ENCODE assay signal across 15 cellular contexts in genomic region chr11:10327254-10327653, GRCh38. TPM values are rescaled to one million over a fixed set of nuclear protein-coding genes. Genes with fewer than 3 reads are reported as not detected.
DNase-seq lines count a peak whose midpoint lies in the region; ATAC-seq and TF ChIP-seq lines count a peak whose summit lies in the region.
"Had no signal": no experiment of that assay in that cellular context is flagged by ENCODE, and none has a peak within 500 bp of the region (broad histone marks: within the 10 kb centered on the region; RNA-seq: fewer than 3 reads in every experiment).

No MANE protein-coding gene starts in this region.

- H3K4me1 ChIP-seq in PC-9 (replicated peaks; ENCODE audit: insufficient read depth) (peaks cover 55% of the 10 kb centered on the region), esophagus muscularis mucosa (peaks cover 47 to 71% (median 70%) of the 10 kb centered on the region in 4 donors), mesenchymal stem cell (ENCODE audit: control insufficient read depth, insufficient read depth, low read depth, low read length) (peaks cover 8% of the 10 kb centered on the region)

- no peak overlapping the region for H3K18ac ChIP-seq in mesenchymal stem cell (ENCODE audit: low read depth in 1 of 2, low read length in 2 of 2)

- no peak for ATAC-seq in HG02763 (IDR thresholded peaks at IDR 0.05; ENCODE audit: unreplicated experiment)
- no peak for ATAC-seq in stimulated activated memory B cell treated with anti-CD40 and anti-IgM and Interleukin-4, amounts not matched to agents 10 μg/mL and 1 μg/mL and 100 μg/mL, for 72 hours

- CTCF ChIA-PET in AG04450 (lab: Charles Lee) (interaction anchor here (1.2 kb wide), 1 partner anchor 39 kb away, joined by 7 read pairs; no protein-coding TSS in a partner anchor), PC-9 (lab: Charles Lee) (interaction anchor here (0.6 to 1.8 kb wide), 2 partner anchors 24 to 793 kb away, joined by 4 read pairs; no protein-coding TSS in a partner anchor)

- no peak for TF ChIP-seq EP300 in esophagus muscularis mucosa (IDR thresholded peaks at IDR 0.05)

- H3K9me2 ChIP-seq in PC-9 (ENCODE audit: insufficient read depth): no peaks in the 10 kb centered on the region

- no peak overlapping the region for H2BK120ac ChIP-seq in mesenchymal stem cell (ENCODE audit: low read depth, low read length)

- peak overlapping the region; percentile 88 for H3K9ac ChIP-seq in mesenchymal stem cell (ENCODE audit: low read length)

- TF ChIP-seq CTCF in AG04450 (IDR thresholded peaks at IDR 0.05; ENCODE audit: low read depth, low read length) (no peak), PC-9 (conservative IDR thresholded peaks at IDR 0.05) (no peak), esophagus muscularis mucosa (IDR thresholded peaks at IDR 0.05) (no peak)

- no TSS peak for BruUV-seq in PC-9 (replicated peaks; lab: Mats Ljungman, UMichigan)

- no peak overlapping the region for H3K27ac Mint-ChIP-seq in stimulated activated memory B cell treated with anti-CD40 and anti-IgM and Interleukin-4, amounts not matched to agents 10 μg/mL and 1 μg/mL and 100 μg/mL, for 72 hours

- no peak overlapping the region for H4K91ac ChIP-seq in mesenchymal stem cell (ENCODE audit: low read length)

- H3K27me3 ChIP-seq in AG04450 (ENCODE audit: control insufficient read depth, insufficient read depth, low read length) (no peaks in the 10 kb centered on the region), PC-9 (ENCODE audit: insufficient read depth, low read depth) (no peaks in the 10 kb centered on the region), esophagus muscularis mucosa (no peaks in the 10 kb centered on the region), mesenchymal stem cell (ENCODE audit: control insufficient read depth in 1 of 2, insufficient read depth in 1 of 2, low read length in 2 of 2) (no peaks in the 10 kb centered on the region)
- H3K27me3 ChIP-seq: SJSA1 had no signal

- peaks cover 37% of the 10 kb centered on the region for H3K27me3 Mint-ChIP-seq in stimulated activated memory B cell treated with anti-CD40 and anti-IgM and Interleukin-4, amounts not matched to agents 10 μg/mL and 1 μg/mL and 100 μg/mL, for 72 hours

- no peak overlapping the region for H2AK5ac ChIP-seq in mesenchymal stem cell (ENCODE audit: low read length, severe bottlenecking)

- no peak overlapping the region for H2BK5ac ChIP-seq in mesenchymal stem cell (ENCODE audit: low read depth, low read length, poor library complexity, severe bottlenecking)

- H3K4me2 ChIP-seq in PC-9 (peak overlapping the region; percentile 19; the same call in 1 of the 2 replicates), mesenchymal stem cell (ENCODE audit: low read length, poor library complexity, severe bottlenecking) (no peak overlapping the region)

- no peaks in the 10 kb centered on the region for H3K79me1 ChIP-seq in mesenchymal stem cell (replicated peaks; ENCODE audit: low read length, poor library complexity, severe bottlenecking)

- no peaks in the 10 kb centered on the region for H3K36me3 ChIP-seq in PC-9 (ENCODE audit: low read depth)
- H3K36me3 ChIP-seq in esophagus muscularis mucosa: no peaks in the 10 kb centered on the region
- H3K36me3 ChIP-seq in mesenchymal stem cell (ENCODE audit: control insufficient read depth in 1 of 2, insufficient read depth in 2 of 2, low read depth in 1 of 2, low read length in 2 of 2): no peaks in the 10 kb centered on the region
- H3K36me3 ChIP-seq: SJSA1 had no signal

- no peaks in the 10 kb centered on the region for H3K9me3 Mint-ChIP-seq in stimulated activated memory B cell treated with anti-CD40 and anti-IgM and Interleukin-4, amounts not matched to agents 10 μg/mL and 1 μg/mL and 100 μg/mL, for 72 hours

- peaks cover 13% of the 10 kb centered on the region for H3K4me1 Mint-ChIP-seq in stimulated activated memory B cell treated with anti-CD40 and anti-IgM and Interleukin-4, amounts not matched to agents 10 μg/mL and 1 μg/mL and 100 μg/mL, for 72 hours

- intact Hi-C loops in PC-9 (cut with micrococcal nuclease; ENCODE audit: unreplicated experiment) (no loop called here), esophagus muscularis mucosa (cut with DNase I) (no loop called here)

- H3K4me3 ChIP-seq in AG04450 (ENCODE audit: low read depth, low read length) (no peak overlapping the region), PC-9 (no peak overlapping the region), esophagus muscularis mucosa (no peak overlapping the region), mesenchymal stem cell (ENCODE audit: insufficient read depth in 1 of 2, low read depth in 1 of 2, low read length in 2 of 2) (no peak overlapping the region)
- H3K4me3 ChIP-seq: SJSA1 had no signal

- no peak overlapping the region for H3K4me3 Mint-ChIP-seq in stimulated activated memory B cell treated with anti-CD40 and anti-IgM and Interleukin-4, amounts not matched to agents 10 μg/mL and 1 μg/mL and 100 μg/mL, for 72 hours
- H3K4me3 Mint-ChIP-seq: naive B cell had no signal

- no peaks in the 10 kb centered on the region for H4K20me1 ChIP-seq in PC-9 (ENCODE audit: insufficient read depth)

- H3K14ac ChIP-seq in mesenchymal stem cell (ENCODE audit: low read length in 2 of 2): no peak overlapping the region

- no peaks in the 10 kb centered on the region for H3K36me3 Mint-ChIP-seq in stimulated activated memory B cell treated with anti-CD40 and anti-IgM and Interleukin-4, amounts not matched to agents 10 μg/mL and 1 μg/mL and 100 μg/mL, for 72 hours
- H3K36me3 Mint-ChIP-seq: naive B cell had no signal

- no peak overlapping the region for H4K8ac ChIP-seq in mesenchymal stem cell (ENCODE audit: low read length)

- peaks cover 15% of the 10 kb centered on the region for H3F3A ChIP-seq in PC-9 (ENCODE audit: insufficient read depth, low read depth)

- H3K9me3 ChIP-seq in AG04450 (ENCODE audit: control insufficient read depth, insufficient read depth, low read length) (no peaks in the 10 kb centered on the region), PC-9 (ENCODE audit: insufficient read depth, low read depth) (no peaks in the 10 kb centered on the region), esophagus muscularis mucosa (no peaks in the 10 kb centered on the region), mesenchymal stem cell (ENCODE audit: control insufficient read depth, low read length) (no peaks in the 10 kb centered on the region)
- H3K9me3 ChIP-seq: SJSA1 had no signal

- H3K79me2 ChIP-seq in PC-9 (ENCODE audit: low read depth): no peaks in the 10 kb centered on the region

- H2BK12ac ChIP-seq in mesenchymal stem cell (ENCODE audit: low read length in 2 of 2): no peak overlapping the region

- H2BK15ac ChIP-seq in mesenchymal stem cell (ENCODE audit: low read depth, poor library complexity, severe bottlenecking): no peak overlapping the region

- no peak for TF ChIP-seq POLR2A in esophagus muscularis mucosa (IDR thresholded peaks at IDR 0.05; ENCODE audit: low read depth)

- no peak overlapping the region for H2AFZ ChIP-seq in PC-9
- no peak overlapping the region for H2AFZ ChIP-seq in mesenchymal stem cell (ENCODE audit: low read depth, low read length)

- H3K23ac ChIP-seq in mesenchymal stem cell (ENCODE audit: low read length in 2 of 2): no peak overlapping the region

- POLR2A ChIA-PET in AG04450 (lab: Yijun Ruan, JAX) (interaction anchor here (1.1 to 3.4 kb wide), 3 partner anchors 24 to 867 kb away, joined by 3 to 30 read pairs (median 19); partner anchors contain the start of gene ZNF143), PC-9 (lab: Charles Lee; ENCODE audit: unreplicated experiment) (no interaction called here)

- DNase-seq in AG04450 (ENCODE audit: low read depth, low spot score) (no peak), PC-9 (no peak), esophagus muscularis mucosa (ENCODE audit: extremely low spot score) (no peak), mesenchymal stem cell (no peak), NCI-H446 (lab: John Stamatoyannopoulos, UW) (no peak), RKO (ENCODE audit: low spot score) (no peak)
- DNase-seq: activated CD4-positive, alpha-beta T cell treated with anti-CD3 and anti-CD28 coated beads for 4 hours; activated effector memory CD4-positive, alpha-beta T cell treated with Interleukin-2 at 50 U/mL for 16 hours; Karpas-422; naive B cell; NCI-H2227 treated with DMSO at 0.1 percent for 48 hours; stimulated activated CD4-positive, alpha-beta T cell treated with anti-CD3 and anti-CD28 coated beads, Interleukin-15, amount 100 ng/mL, for 24 hours had no signal

- no peak overlapping the region for H3K4ac ChIP-seq in mesenchymal stem cell (ENCODE audit: low read depth in 1 of 2, low read length in 2 of 2)

- H3K27ac ChIP-seq in AG04450 (ENCODE audit: low read depth, low read length): peak overlapping the region; percentile 87
- H3K27ac ChIP-seq in PC-9: peak overlapping the region; percentile 34; the same call in 1 of the 2 replicates
- H3K27ac ChIP-seq in esophagus muscularis mucosa (replicated peaks in 1 of 4): peak overlapping the region; percentile 76 to 81 (median 78)
- H3K27ac ChIP-seq in mesenchymal stem cell (ENCODE audit: low read length, poor library complexity, severe bottlenecking): no peak overlapping the region

RNA-seq across cellular contexts. Expression of gene ADM, which starts 22.4 kb away (rescaled TPM):
- 247 and 328 TPM in 2 replicates for polyA plus RNA-seq in AG04450 (2011; rRNA removed)
- polyA minus RNA-seq in AG04450 (2011; rRNA and poly(A)+ RNA removed): 290 and 429 TPM in 2 replicates
- total RNA-seq in PC-9 (2021) (21.9 and 22.5 TPM in 2 replicates), esophagus muscularis mucosa (100 to 1,000 TPM in 2 of 4 donors, 10 to 100 TPM in 2; 57.3 to 152 (median 105) TPM)
- polyA plus RNA-seq in mesenchymal stem cell (2013, experiment 1 of 2): 90.3 TPM
- 87.3 TPM for polyA plus RNA-seq in mesenchymal stem cell (2013, experiment 2 of 2)

RNA-seq across cellular contexts. Expression of gene SBF2, which starts 33.2 kb away (rescaled TPM):
- polyA plus RNA-seq in AG04450 (2011; rRNA removed): 43.0 and 44.4 TPM in 2 replicates
- polyA minus RNA-seq in AG04450 (2011; rRNA and poly(A)+ RNA removed): 66.1 and 72.1 TPM in 2 replicates
- 16.4 and 18.6 TPM in 2 replicates for total RNA-seq in PC-9 (2021)
- total RNA-seq in esophagus muscularis mucosa: 10 to 100 TPM; 44.6 to 59.4 (median 53.4) TPM
- polyA plus RNA-seq in mesenchymal stem cell (2013, experiment 1 of 2): 21.0 TPM
- polyA plus RNA-seq in mesenchymal stem cell (2013, experiment 2 of 2): 20.2 TPM
